39 cellular contexts compared by ENCODE assay signal in genomic region chr7:99855236-99855635, GRCh38. TPM values are rescaled to one million over a fixed set of nuclear protein-coding genes. Genes with fewer than 3 reads are reported as not detected.
"Had no signal": no experiment of that assay in that cellular context is flagged by ENCODE, and none has a peak within 500 bp of the region (broad histone marks: within the 10 kb centered on the region; RNA-seq: fewer than 3 reads in every experiment).

No MANE protein-coding gene starts in this region.

- H3K4me3 ChIP-seq: MG63 had no signal

- H3K36me3 ChIP-seq: MG63 had no signal

- H3K9me3 ChIP-seq: MG63 had no signal

- H3K27me3 ChIP-seq: MG63 had no signal

- DNase-seq: Kasumi-1, MG63, MM.1S, MV-4-11, NCI-H1048, NCI-H1092, NCI-H1092 treated with DMSO at 0.1 percent for 48 hours, NCI-H1105, NCI-H1105 treated with DMSO at 0.1 percent for 48 hours, NCI-H1417, NCI-H1417 treated with DMSO at 0.1 percent for 48 hours, NCI-H1436, NCI-H1436 treated with DMSO at 0.1 percent for 48 hours, NCI-H146, NCI-H1694, NCI-H1694 treated with DMSO at 0.1 percent for 48 hours, NCI-H187, NCI-H187 treated with DMSO at 0.1 percent for 48 hours, NCI-H1930, NCI-H2029, NCI-H2029 treated with DMSO at 0.1 percent for 48 hours, NCI-H2081, NCI-H2081 treated with DMSO at 0.1 percent for 48 hours, NCI-H2107, NCI-H2171, NCI-H2171 treated with DMSO at 0.1 percent for 48 hours, NCI-H2227 treated with DMSO at 0.1 percent for 48 hours, NCI-H226, NCI-H345, NCI-H446, NCI-H446 treated with DMSO at 0.1 percent for 48 hours, NCI-H510A, NCI-H510A treated with DMSO at 0.1 percent for 48 hours, NCI-H524, NCI-H524 treated with DMSO at 0.1 percent for 48 hours, NCI-H526 had no signal

RNA-seq across cellular contexts. Expression of gene OR2AE1, which starts 21.6 kb away (rescaled TPM):
- total RNA-seq: LHCN-M2, M059J, MCF 10A had no signal

RNA-seq across cellular contexts. Expression of gene CYP3A43, which starts 27.4 kb away (rescaled TPM):
- total RNA-seq: LHCN-M2, M059J, MCF 10A had no signal
